ENCODE assay signal across 30 cellular contexts in the genomic region with DNA sequence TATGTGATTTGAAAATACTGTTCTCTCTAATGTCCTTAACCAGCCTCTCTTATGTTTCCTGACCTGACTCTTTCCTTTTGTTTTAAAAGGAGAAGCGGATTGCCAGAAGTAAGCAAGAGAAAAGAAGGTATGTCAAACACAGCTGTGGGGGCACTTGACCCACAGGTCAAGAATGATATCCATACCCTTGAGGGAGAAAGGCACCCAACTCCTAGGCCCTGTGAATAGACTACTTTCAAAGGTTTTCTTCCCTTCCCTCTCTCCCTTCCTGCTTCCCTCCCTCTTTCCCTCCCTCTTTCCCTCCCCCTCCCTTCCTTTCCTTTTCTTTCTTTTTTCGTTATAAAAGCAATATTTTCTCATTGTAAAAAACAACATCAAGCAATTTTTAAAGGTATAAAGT.
"Had no signal": no experiment of that assay in that cellular context is flagged by ENCODE, and none has a peak within 500 bp of the region (broad histone marks: within the 10 kb centered on the region; RNA-seq: fewer than 3 reads in every experiment).

No MANE protein-coding gene starts in this region.

- H3K4me3 Mint-ChIP-seq: activated CD4-positive, alpha-beta memory T cell treated with anti-CD3 and anti-CD28 coated beads, Interleukin-2, amount 10 ng/mL, durations not matched to agents 7 days and 5 days; activated CD4-positive, alpha-beta T cell treated with anti-CD3 and anti-CD28 coated beads, Interleukin-2, amount 10 ng/mL, durations not matched to agents 7 days and 5 days; activated naive CD8-positive, alpha-beta T cell; activated T-cell treated with anti-CD3 and anti-CD28 coated beads, Interleukin-2, amount 50 U/mL, for 4 hours; activated T-helper 17 cell treated with anti-CD3 and anti-CD28 coated beads, Interleukin-2, amount 50 U/mL, for 72 hours; central memory CD8-positive, alpha-beta T cell; dendritic cell treated with granulocyte-macrophage colony-stimulating factor and Interleukin-4, amounts not matched to agents 40 ng/mL and 50 ng/mL, for 4 days; endodermal cell had no signal

- H3K27ac Mint-ChIP-seq: activated CD4-positive, alpha-beta memory T cell treated with anti-CD3 and anti-CD28 coated beads, Interleukin-2, amount 10 ng/mL, durations not matched to agents 7 days and 5 days; activated CD4-positive, alpha-beta T cell treated with anti-CD3 and anti-CD28 coated beads, Interleukin-2, amount 10 ng/mL, durations not matched to agents 7 days and 5 days; activated naive CD8-positive, alpha-beta T cell; activated T-helper 17 cell treated with anti-CD3 and anti-CD28 coated beads, Interleukin-2, amount 50 U/mL, for 72 hours; dendritic cell treated with granulocyte-macrophage colony-stimulating factor and Interleukin-4, amounts not matched to agents 40 ng/mL and 50 ng/mL, for 4 days; endodermal cell had no signal

- H3K27ac ChIP-seq: brain microvascular endothelial cell, coronary artery, dorsolateral prefrontal cortex, esophagus muscularis mucosa, foreskin keratinocyte, gastrocnemius medialis, heart left ventricle had no signal

- H3K36me3 Mint-ChIP-seq: activated naive CD8-positive, alpha-beta T cell had no signal

- H3K4me3 ChIP-seq: coronary artery, dorsolateral prefrontal cortex, esophagus muscularis mucosa, gastrocnemius medialis, heart left ventricle had no signal

- H3K9me3 Mint-ChIP-seq: activated CD4-positive, alpha-beta memory T cell treated with anti-CD3 and anti-CD28 coated beads, Interleukin-2, amount 10 ng/mL, durations not matched to agents 7 days and 5 days; activated CD4-positive, alpha-beta T cell treated with anti-CD3 and anti-CD28 coated beads, Interleukin-2, amount 10 ng/mL, durations not matched to agents 7 days and 5 days; activated T-helper 17 cell treated with anti-CD3 and anti-CD28 coated beads, Interleukin-2, amount 50 U/mL, for 72 hours; central memory CD8-positive, alpha-beta T cell; dendritic cell treated with granulocyte-macrophage colony-stimulating factor and Interleukin-4, amounts not matched to agents 40 ng/mL and 50 ng/mL, for 4 days; endodermal cell had no signal

- H3K4me1 ChIP-seq: esophagus muscularis mucosa, foreskin keratinocyte, gastrocnemius medialis, heart left ventricle had no signal

- H3K4me1 Mint-ChIP-seq: activated CD4-positive, alpha-beta memory T cell treated with anti-CD3 and anti-CD28 coated beads, Interleukin-2, amount 10 ng/mL, durations not matched to agents 7 days and 5 days; activated CD4-positive, alpha-beta T cell treated with anti-CD3 and anti-CD28 coated beads, Interleukin-2, amount 10 ng/mL, durations not matched to agents 7 days and 5 days; activated T-helper 17 cell treated with anti-CD3 and anti-CD28 coated beads, Interleukin-2, amount 50 U/mL, for 72 hours; central memory CD8-positive, alpha-beta T cell had no signal

- H3K9me3 ChIP-seq: esophagus muscularis mucosa, gastrocnemius medialis, heart left ventricle had no signal

- H3K36me3 ChIP-seq: brain microvascular endothelial cell, esophagus muscularis mucosa, gastrocnemius medialis, heart left ventricle had no signal

- H3K27me3 Mint-ChIP-seq: activated CD4-positive, alpha-beta memory T cell treated with anti-CD3 and anti-CD28 coated beads, Interleukin-2, amount 10 ng/mL, durations not matched to agents 7 days and 5 days; activated CD4-positive, alpha-beta T cell treated with anti-CD3 and anti-CD28 coated beads, Interleukin-2, amount 10 ng/mL, durations not matched to agents 7 days and 5 days had no signal

- DNase-seq: activated CD4-positive, alpha-beta memory T cell treated with anti-CD3 and anti-CD28 coated beads, Interleukin-2, amount 10 ng/mL, durations not matched to agents 7 days and 5 days; activated CD4-positive, alpha-beta T cell treated with anti-CD3 and anti-CD28 coated beads for 1 hour; activated CD4-positive, alpha-beta T cell treated with anti-CD3 and anti-CD28 coated beads for 4 hours; activated CD4-positive, alpha-beta T cell treated with anti-CD3 and anti-CD28 coated beads, Interleukin-2, amount 10 ng/mL, durations not matched to agents 7 days and 5 days; activated CD4-positive, alpha-beta T cell treated with anti-CD3 and anti-CD28 coated beads, Interleukin-2, amount 50 U/mL, for 4 hours; activated CD8-positive, alpha-beta memory T cell treated with anti-CD3 and anti-CD28 coated beads, Interleukin-2, amount 50 U/mL, for 48 hours; activated effector memory CD4-positive, alpha-beta T cell treated with Interleukin-2 at 50 U/mL for 16 hours; activated gamma-delta T cell treated with Interleukin-2 at 50 U/mL for 16 hours; activated naive CD4-positive, alpha-beta T cell treated with anti-CD3 and anti-CD28 coated beads, Interleukin-2, amount 50 U/mL, for 16 hours; activated naive CD4-positive, alpha-beta T cell treated with Interleukin-2 at 50 U/mL for 16 hours; activated T-cell treated with anti-CD3 and anti-CD28 coated beads for 4 hours; activated T-cell treated with anti-CD3 and anti-CD28 coated beads, Interleukin-2, amount 50 U/mL, for 4 hours; amniotic stem cell; anterior cingulate cortex; brain microvascular endothelial cell; dorsolateral prefrontal cortex; effector memory CD4-positive, alpha-beta T cell; endodermal cell; erythroblast; foreskin keratinocyte; gastrocnemius medialis; glutamatergic neuron; heart left ventricle; T-helper 2 cell had no signal

- ATAC-seq: activated T-cell treated with anti-CD3 and anti-CD28 coated beads, Interleukin-2, amount 50 U/mL, for 4 hours; activated T-helper 17 cell treated with anti-CD3 and anti-CD28 coated beads, Interleukin-2, amount 50 U/mL, for 72 hours; foreskin keratinocyte; gastrocnemius medialis; heart left ventricle had no signal

- H3K27me3 ChIP-seq: brain microvascular endothelial cell, dorsolateral prefrontal cortex, esophagus muscularis mucosa, gastrocnemius medialis, heart left ventricle had no signal
